In genomic region chr6:169019727-169020491, GRCh38 we compare ENCODE assay signal across 13 cellular contexts.
DNase-seq lines count a peak whose midpoint lies in the region; ATAC-seq, FAIRE-seq and TF ChIP-seq lines count a peak whose summit lies in the region.
"Had no signal": no experiment of that assay in that cellular context is flagged by ENCODE, and none has a peak within 500 bp of the region (broad histone marks: within the 10 kb centered on the region; RNA-seq: fewer than 3 reads in every experiment).

No MANE protein-coding gene starts in this region.

- TF ChIP-seq POLR2A in A549 (IDR thresholded peaks at IDR 0.05; ENCODE audit: low read length) = no peak

- DNase-seq in A549 (ENCODE audit: low read depth in 1 of 2, low spot score in 1 of 2) (peak in 1 of 2 experiments; percentile 6), H7 (peak; percentile 64), foreskin fibroblast (peak in 1 of 2 donors; percentile 20), NK-92 (lab: John Stamatoyannopoulos, UW; ENCODE audit: unreplicated experiment) (no peak), cortex of kidney (lab: John Stamatoyannopoulos, UW) (no peak), hypothalamus (lab: John Stamatoyannopoulos, UW) (no peak)
- DNase-seq in stimulated activated CD4-positive, alpha-beta T cell treated with anti-CD3 and anti-CD28 coated beads, Interleukin-2, amount 100 ng/mL, for 24 hours = no peak
- DNase-seq: activated CD8-positive, alpha-beta memory T cell treated with anti-CD3 and anti-CD28 coated beads, Interleukin-2, amount 50 U/mL, for 4 hours; effector memory CD8-positive, alpha-beta T cell; stimulated activated CD4-positive, alpha-beta T cell treated with anti-CD3 and anti-CD28 coated beads, Interleukin-4, amount 100 ng/mL, for 24 hours; stimulated activated naive CD4-positive, alpha-beta T cell had no signal

- H3K4me3 ChIP-seq in A549 (no peak overlapping the region), H7 (ENCODE audit: insufficient read depth, low read depth, low read length) (no peak overlapping the region), foreskin fibroblast (ENCODE audit: low read depth in 1 of 2, low read length in 2 of 2) (no peak overlapping the region)
- H3K4me3 ChIP-seq: prostate gland had no signal

- no peak for TF ChIP-seq CTCF in A549 (IDR thresholded peaks at IDR 0.05)
- TF ChIP-seq CTCF in foreskin fibroblast (IDR thresholded peaks at IDR 0.05; ENCODE audit: low read depth, low read length) = peak; percentile 22

- TF ChIP-seq RAD21 in A549 (conservative IDR thresholded peaks at IDR 0.05 in 1 of 2, IDR thresholded peaks at IDR 0.05 in 1 of 2) = 0 out of 5 replicates have a peak, but pooled peaks have one; percentile 13 to 19

- POLR2A ChIA-PET in A549 (lab: Yijun Ruan, JAX) = no interaction called here

- TF ChIP-seq EP300 in A549 (IDR thresholded peaks at IDR 0.05) = no peak

- no peak overlapping the region for H3K27ac ChIP-seq in A549
- H3K27ac ChIP-seq: prostate gland had no signal

- ATAC-seq in A549 = peak in 1 of 2 experiments; percentile 66; a peak in 3 of 6 replicates
- ATAC-seq in SK-N-SH treated with all-trans-retinoic acid at 6 μM for 48 hours = peak; percentile 70
- ATAC-seq: effector memory CD8-positive, alpha-beta T cell had no signal

- H3K9me3 ChIP-seq in A549 = no peaks in the 10 kb centered on the region
- H3K9me3 ChIP-seq: prostate gland had no signal

- no peaks in the 10 kb centered on the region for H3K36me3 ChIP-seq in H7 (replicated peaks; ENCODE audit: control insufficient read depth, insufficient read depth, low read length)
- H3K36me3 ChIP-seq: prostate gland had no signal

- no peak for FAIRE-seq in A549 (lab: Jason Lieb, UNC)

- 35% methylated on average over 9 of the region's 9 CpGs for WGBS in A549 (ENCODE audit: missing lambda C conversion rate)

- CTCF ChIA-PET in A549 (lab: Yijun Ruan, JAX) = interaction anchor here (1.0 to 1.1 kb wide), 2 partner anchors 9 to 868 kb away, joined by 3 to 4 read pairs; no protein-coding TSS in a partner anchor

- no peaks in the 10 kb centered on the region for H3K27me3 ChIP-seq in H7 (ENCODE audit: control insufficient read depth, insufficient read depth, low read length)

- H3K4me2 ChIP-seq in A549 = no peak overlapping the region

- H3K4me1 ChIP-seq in A549 = no peaks in the 10 kb centered on the region
- H3K4me1 ChIP-seq: prostate gland had no signal

TF ChIP-seq in A549, 52 proteins besides CTCF, POLR2A, EP300 and RAD21:
- no peak for TF ChIP-seq EHF (CRISPR knock-in tag; IDR thresholded peaks at IDR 0.05)
- no peak for TF ChIP-seq KDM5A (IDR thresholded peaks at IDR 0.05)
- TF ChIP-seq NR3C1 (IDR thresholded peaks at IDR 0.05) = no peak
- TF ChIP-seq EHMT2 (IDR thresholded peaks at IDR 0.05; ENCODE audit: low read depth) = no peak
- no peak for TF ChIP-seq USF2 (IDR thresholded peaks at IDR 0.05)
- no peak for TF ChIP-seq PHF8 (IDR thresholded peaks at IDR 0.05; ENCODE audit: borderline replicate concordance, low read depth)
- no peak for TF ChIP-seq JUNB (IDR thresholded peaks at IDR 0.05)
- no peak for TF ChIP-seq CEBPB (IDR thresholded peaks at IDR 0.05)
- TF ChIP-seq HES2 (IDR thresholded peaks at IDR 0.05) = no peak
- no peak for TF ChIP-seq NFE2L2 (conservative IDR thresholded peaks at IDR 0.05; ENCODE audit: low read length)
- TF ChIP-seq ZFP36 (IDR thresholded peaks at IDR 0.05; ENCODE audit: borderline replicate concordance, partially characterized antibody) = no peak
- TF ChIP-seq ZSCAN20 (CRISPR knock-in tag; IDR thresholded peaks at IDR 0.05) = no peak
- TF ChIP-seq CHD2 (IDR thresholded peaks at IDR 0.05; ENCODE audit: low read length, partially characterized antibody) = no peak

TF ChIP-seq in SK-N-SH treated with all-trans-retinoic acid at 6 μM for 48 hours, 23 proteins besides CTCF, POLR2A, EP300 and RAD21:
- TF ChIP-seq ZNF70 (CRISPR knock-in tag; IDR thresholded peaks at IDR 0.05) (no peak), ZFP3 (CRISPR knock-in tag; IDR thresholded peaks at IDR 0.05) (no peak), TSHZ2 (CRISPR knock-in tag; IDR thresholded peaks at IDR 0.05) (no peak), TCF4 (CRISPR knock-in tag; IDR thresholded peaks at IDR 0.05; ENCODE audit: borderline replicate concordance) (no peak), RARB (CRISPR knock-in tag; IDR thresholded peaks at IDR 0.05) (no peak)
